Comparison of ENCODE assay signal across 11 cellular contexts in the genomic region with DNA sequence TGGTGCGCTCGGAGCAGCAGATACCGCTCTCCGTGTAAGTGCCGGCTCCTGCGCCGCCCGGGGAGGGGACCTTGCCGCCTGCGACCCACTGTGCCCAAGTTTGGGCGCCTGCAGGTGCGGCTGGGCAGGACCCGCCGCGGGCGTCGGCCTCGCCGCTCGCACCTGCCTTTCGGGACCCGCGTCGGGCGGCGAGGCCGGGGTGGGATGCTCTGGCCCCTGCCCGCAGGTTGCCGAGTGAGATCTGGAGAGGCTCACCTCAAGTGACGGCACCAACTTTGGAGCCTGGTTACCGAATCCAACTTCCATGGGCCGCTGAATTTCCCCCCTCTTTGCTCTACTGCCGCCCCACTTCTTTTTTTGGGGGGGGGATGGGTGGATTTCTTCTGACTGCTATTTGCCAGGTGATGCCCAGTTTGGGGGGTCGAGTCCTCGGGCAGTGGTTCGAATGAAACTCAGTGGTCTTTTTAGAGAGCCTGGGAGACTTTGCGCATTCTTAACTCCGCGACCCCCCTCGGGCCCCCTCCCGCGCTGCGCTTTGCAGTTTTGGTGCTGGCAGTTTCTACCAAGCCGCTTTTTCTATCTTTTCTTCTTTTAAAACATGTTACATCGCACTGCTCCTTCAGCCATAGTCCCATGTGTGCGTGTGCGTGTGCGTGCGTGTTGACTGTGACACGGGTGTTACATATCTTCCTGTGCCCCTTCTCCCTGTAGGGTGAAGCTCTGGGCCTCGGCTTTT. TPM values are rescaled to one million over a fixed set of nuclear protein-coding genes. Genes with fewer than 3 reads are reported as not detected.
DNase-seq lines count a peak whose midpoint lies in the region; ATAC-seq, FAIRE-seq and TF ChIP-seq lines count a peak whose summit lies in the region.
"Had no signal": no experiment of that assay in that cellular context is flagged by ENCODE, and none has a peak within 500 bp of the region (broad histone marks: within the 10 kb centered on the region; RNA-seq: fewer than 3 reads in every experiment).

No MANE protein-coding gene starts in this region.

- H3K36me3 ChIP-seq in kidney epithelial cell (ENCODE audit: control insufficient read depth, insufficient read depth, low read length) (no peaks in the 10 kb centered on the region), stomach (no peaks in the 10 kb centered on the region), body of pancreas (replicated peaks in 1 of 2; ENCODE audit: insufficient read depth in 1 of 2, low read depth in 2 of 2) (no peaks in the 10 kb centered on the region)
- H3K36me3 ChIP-seq: right lobe of liver had no signal

- H3K4me1 ChIP-seq in stomach = peaks cover 15 to 49% (median 30%) of the 10 kb centered on the region in 4 donors
- H3K4me1 ChIP-seq in body of pancreas = peaks cover 26% of the 10 kb centered on the region

- FAIRE-seq in RCC 7860 (lab: Jason Lieb, UNC) = no peak
- FAIRE-seq: HepG2 had no signal

- H3K9me3 ChIP-seq in stomach (no peaks in the 10 kb centered on the region), body of pancreas (no peaks in the 10 kb centered on the region)
- H3K9me3 ChIP-seq: right lobe of liver had no signal

- TF ChIP-seq EP300 in stomach (IDR thresholded peaks at IDR 0.05) = no peak

- 1 to 2% (median 2%) methylated on average over 29 to 51 of the region's 51 CpGs for WGBS in stomach, 5 donors
- 3 to 5% methylated on average over 26 to 32 of the region's 51 CpGs for WGBS in body of pancreas, 2 donors

- H3K27ac ChIP-seq in stomach = peak overlapping the region in 4 of 5 donors; percentile 4 to 83 (median 42)
- no peak overlapping the region for H3K27ac ChIP-seq in body of pancreas
- H3K27ac ChIP-seq: 22Rv1, right lobe of liver had no signal

- peaks cover 9% of the 10 kb centered on the region for H3K27me3 ChIP-seq in kidney epithelial cell (ENCODE audit: control insufficient read depth, insufficient read depth, low read length)
- peaks cover 0 to 72% (median 40%) of the 10 kb centered on the region in 3 donors for H3K27me3 ChIP-seq in stomach
- H3K27me3 ChIP-seq in body of pancreas = peaks cover 5 to 26% of the 10 kb centered on the region in 2 donors

- intact Hi-C loops in stomach (cut with DNase I; ENCODE audit: low total_unique reads) = no loop called here
- intact Hi-C loops in body of pancreas (cut with DNase I) = no loop called here

- TF ChIP-seq CTCF in kidney epithelial cell (IDR thresholded peaks at IDR 0.05; ENCODE audit: insufficient read depth, low read length, poor library complexity, severe bottlenecking) = no peak
- TF ChIP-seq CTCF in stomach (IDR thresholded peaks at IDR 0.05) = no peak
- no peak for TF ChIP-seq CTCF in body of pancreas (IDR thresholded peaks at IDR 0.05)

- DNase-seq in DMS53 (lab: John Stamatoyannopoulos, UW) = peak; percentile 4
- no peak for DNase-seq in DMS53 treated with DMSO at 0.1 percent for 48 hours (lab: John Stamatoyannopoulos, UW; ENCODE audit: unreplicated experiment)
- DNase-seq in astrocyte of the hippocampus (ENCODE audit: low read depth, low spot score) = peak; percentile 38
- no peak for DNase-seq in kidney epithelial cell (ENCODE audit: low read depth)
- DNase-seq in stomach = no peak
- no peak for DNase-seq in RCC 7860 (ENCODE audit: low spot score)
- DNase-seq in body of pancreas = no peak

- peak overlapping the region; percentile 54 for H3K4me3 ChIP-seq in kidney epithelial cell (ENCODE audit: low read depth, low read length)
- peak overlapping the region; percentile 62 to 79 (median 64) for H3K4me3 ChIP-seq in stomach
- H3K4me3 ChIP-seq in body of pancreas = no peak overlapping the region

- TF ChIP-seq POLR2A in stomach (IDR thresholded peaks at IDR 0.05) (no peak), body of pancreas (IDR thresholded peaks at IDR 0.05) (no peak)

- no peak for ATAC-seq in body of pancreas
- no peak for ATAC-seq in HG03520 (IDR thresholded peaks at IDR 0.05; ENCODE audit: unreplicated experiment)
- ATAC-seq: HepG2 had no signal

RNA-seq across cellular contexts. Expression of gene CACNA2D3, which starts 0.6 kb away (rescaled TPM):
- total RNA-seq in kidney epithelial cell = 0.17 and 0.55 TPM in 2 replicates
- total RNA-seq in stomach = 10 to 100 TPM in 2 of 5 donors, 1 to 10 TPM in 2, not detected in 1; 2.9 to 54.0 (median 10.9) TPM
- 1 to 10 TPM in 2 of 3 donors, under 1 TPM in 1; 0.56 to 1.8 (median 1.5) TPM for polyA plus RNA-seq in stomach
- total RNA-seq in body of pancreas = not detected
- total RNA-seq: HepG2 had no signal
- polyA plus RNA-seq: HepG2 had no signal

Comparison
In these comparisons a context has a peak if more than half of its experiments do, and no peak if none do; other contexts are left out.
1. DNase-seq: peak in DMS53 (single experiment) and astrocyte of the hippocampus (single experiment); none in DMS53 treated with DMSO at 0.1 percent for 48 hours (single experiment), kidney epithelial cell (single experiment), stomach (single experiment), RCC 7860 (single experiment) and body of pancreas (0 of 4).
2. H3K4me3 ChIP-seq: peak in kidney epithelial cell (single experiment) and stomach (4 of 4); none in body of pancreas (0 of 2).
3. H3K27ac ChIP-seq: peak in stomach (4 of 5); none in body of pancreas (0 of 4).